ENCODE assay signal across 12 cellular contexts in the genomic region with DNA sequence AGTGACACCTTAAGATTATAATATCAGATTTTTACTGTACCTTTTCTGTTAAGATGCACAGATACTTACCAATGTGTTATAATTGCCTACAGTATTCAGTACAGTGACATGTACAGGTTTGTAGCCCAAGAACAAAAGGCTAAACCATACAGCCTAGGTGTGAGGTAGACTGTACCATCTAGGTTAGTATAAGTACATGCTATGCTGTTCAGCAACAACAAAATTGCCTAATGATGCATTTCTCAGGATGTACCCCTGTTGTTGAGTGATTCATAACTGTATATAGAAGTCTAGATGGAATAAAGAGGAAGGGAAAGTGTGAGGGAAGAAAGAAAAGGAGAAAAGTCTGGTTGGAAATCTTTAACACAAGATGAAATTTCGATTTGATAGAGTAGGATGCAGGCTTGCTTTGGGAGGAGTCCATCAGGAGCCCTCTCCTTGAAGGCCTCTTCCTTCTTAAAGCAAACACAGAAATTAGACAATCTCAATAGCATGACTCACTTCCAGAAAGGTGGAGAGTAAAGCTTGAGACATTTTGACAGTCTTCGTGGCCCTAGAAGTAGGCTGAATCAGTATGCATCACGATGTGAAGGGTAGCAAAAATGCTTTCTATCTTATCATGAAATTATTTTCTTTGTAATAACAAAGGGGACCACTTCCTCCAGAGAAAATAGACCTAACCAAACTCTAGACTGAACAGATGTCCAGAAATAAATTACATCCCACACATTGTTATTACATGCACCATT.
A peak's percentile ranks its signal among the peaks of the same experiment; 100 is the strongest.
DNase-seq lines count a peak whose midpoint lies in the region; ATAC-seq, FAIRE-seq and TF ChIP-seq lines count a peak whose summit lies in the region.
"Had no signal": no experiment of that assay in that cellular context is flagged by ENCODE, and none has a peak within 500 bp of the region (broad histone marks: within the 10 kb centered on the region; RNA-seq: fewer than 3 reads in every experiment).

No MANE protein-coding gene starts in this region.

- no peaks in the 10 kb centered on the region for H4K20me1 ChIP-seq in PC-3 (ENCODE audit: low read length)

- ATAC-seq in PC-3 = peak; percentile 88
- ATAC-seq: activated T-helper 17 cell treated with anti-CD3 and anti-CD28 coated beads, Interleukin-2, amount 50 U/mL, for 72 hours had no signal

- peak; percentile 23 for DNase-seq in AG09309 (ENCODE audit: low read depth)
- DNase-seq in H4 (ENCODE audit: low spot score) = peak; percentile 37
- DNase-seq in PC-3 = peak; percentile 87
- DNase-seq in fibroblast of villous mesenchyme (ENCODE audit: low read depth) = peak; percentile 18
- no peak for DNase-seq in AG20443 (ENCODE audit: low spot score)
- no peak for DNase-seq in SHP77 treated with DMSO at 0.1 percent for 48 hours (lab: John Stamatoyannopoulos, UW)
- DNase-seq in HTR-8/SVneo (ENCODE audit: insufficient read length, low spot score) = no peak
- DNase-seq in activated gamma-delta T cell treated with Interleukin-2 at 50 U/mL for 16 hours = no peak
- DNase-seq: CD4-positive, CD25-positive, alpha-beta regulatory T cell; SHP77 had no signal

- intact Hi-C loops in PC-3 (cut with micrococcal nuclease) = no loop called here

- no peaks in the 10 kb centered on the region for H3K79me2 ChIP-seq in PC-3 (ENCODE audit: low read length)

- peaks cover 38% of the 10 kb centered on the region for H3K4me1 ChIP-seq in PC-3 (ENCODE audit: insufficient read depth, low read length)
- H3K4me1 ChIP-seq: right atrium auricular region had no signal

- H2AFZ ChIP-seq in PC-3 (ENCODE audit: low read length) = no peak overlapping the region

- peaks cover 4% of the 10 kb centered on the region for H3F3A ChIP-seq in PC-3 (ENCODE audit: low read length, unreplicated experiment)

- peak overlapping the region; percentile 77 for H3K27ac ChIP-seq in PC-3 (ENCODE audit: low read length)
- H3K27ac ChIP-seq: right atrium auricular region had no signal

- CTCF ChIA-PET in PC-3 (lab: Charles Lee) = no interaction called here

- H3K9ac ChIP-seq in PC-3 (ENCODE audit: low read length) = no peak overlapping the region

- no peaks in the 10 kb centered on the region for H3K36me3 ChIP-seq in PC-3 (ENCODE audit: low read depth, low read length)
- H3K36me3 ChIP-seq: right atrium auricular region had no signal

- TF ChIP-seq CTCF in AG09309 (IDR thresholded peaks at IDR 0.05; ENCODE audit: control insufficient read depth, insufficient read depth, low read depth, low read length, missing control alignments) (no peak), PC-3 (conservative IDR thresholded peaks at IDR 0.05; ENCODE audit: low read depth, low read length) (no peak), fibroblast of villous mesenchyme (IDR thresholded peaks at IDR 0.05; ENCODE audit: insufficient read depth, low read depth, low read length) (no peak)

- FAIRE-seq in HTR-8/SVneo (lab: Jason Lieb, UNC) = no peak

- H3K9me3 ChIP-seq in PC-3 (ENCODE audit: low read length) = 0 out of 2 replicates have a peak, but pooled peaks cover 3% of the 10 kb centered on the region
- H3K9me3 ChIP-seq: right atrium auricular region had no signal

- POLR2A ChIA-PET in PC-3 (lab: Charles Lee; ENCODE audit: unreplicated experiment) = no interaction called here

- peak overlapping the region; percentile 29 for H3K4me2 ChIP-seq in PC-3 (ENCODE audit: low read length)

- H3K27me3 ChIP-seq in PC-3 (ENCODE audit: low read length) = no peaks in the 10 kb centered on the region
- H3K27me3 ChIP-seq: right atrium auricular region had no signal

- no TSS peak for BruUV-seq in PC-3 (replicated peaks; lab: Mats Ljungman, UMichigan)

- H3K4me3 ChIP-seq in AG09309 (ENCODE audit: control insufficient read depth, low read depth, low read length) = no peak overlapping the region
- H3K4me3 ChIP-seq in PC-3 (ENCODE audit: low read length) = no peak overlapping the region
- no peak overlapping the region for H3K4me3 ChIP-seq in fibroblast of villous mesenchyme (ENCODE audit: low read depth, low read length)
- H3K4me3 ChIP-seq: right atrium auricular region had no signal

- no peaks in the 10 kb centered on the region for H3K9me2 ChIP-seq in PC-3 (replicated peaks; ENCODE audit: low read length)

Comparison
In these comparisons a context has a peak if more than half of its experiments do, and no peak if none do; other contexts are left out.
1. DNase-seq: peak in AG09309 (single experiment), H4 (single experiment), PC-3 (single experiment) and fibroblast of villous mesenchyme (single experiment); none in AG20443 (single experiment), SHP77 treated with DMSO at 0.1 percent for 48 hours (single experiment), HTR-8/SVneo (single experiment) and activated gamma-delta T cell treated with Interleukin-2 at 50 U/mL for 16 hours (single experiment).